In the genomic region with DNA sequence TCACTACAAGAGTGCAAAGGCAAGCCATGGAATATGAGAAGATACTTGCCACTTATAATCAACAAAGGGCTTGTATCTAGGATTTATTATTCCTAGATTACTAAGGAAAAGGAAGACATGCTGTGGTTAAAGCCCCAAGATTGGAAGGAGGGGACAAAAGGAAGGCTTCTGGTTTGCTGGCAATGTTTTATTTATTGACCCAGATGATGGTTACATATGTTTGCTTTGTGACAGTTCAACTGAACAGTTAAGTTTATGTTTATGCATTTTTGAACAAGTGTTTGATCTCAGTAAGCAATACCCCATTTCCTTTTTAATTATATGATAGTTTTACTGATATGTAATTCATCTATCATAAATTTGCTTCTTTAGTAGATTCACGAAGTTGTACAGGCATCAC, we compare ENCODE assay signal across 8 cellular contexts.
"Had no signal": no experiment of that assay in that cellular context is flagged by ENCODE, and none has a peak within 500 bp of the region (broad histone marks: within the 10 kb centered on the region; RNA-seq: fewer than 3 reads in every experiment).

No MANE protein-coding gene starts in this region.

- H2AFZ ChIP-seq: GM23248 had no signal

- DNase-seq: GM23248, GOT3, H7, IMR-90, KG1 had no signal

- FAIRE-seq: K562 had no signal

- H3K9me3 ChIP-seq: HAP-1 had no signal

- H3K9ac ChIP-seq: GM23248 had no signal

- H3K4me3 ChIP-seq: GM23248, HAP-1, K562 had no signal

- H3K4me1 ChIP-seq: HAP-1 had no signal

- H3K27ac ChIP-seq: GM23248 had no signal

- ATAC-seq: HCT116, K562 had no signal

- H3K36me3 ChIP-seq: HAP-1 had no signal
